ENCODE assay signal across 31 cellular contexts in the genomic region with DNA sequence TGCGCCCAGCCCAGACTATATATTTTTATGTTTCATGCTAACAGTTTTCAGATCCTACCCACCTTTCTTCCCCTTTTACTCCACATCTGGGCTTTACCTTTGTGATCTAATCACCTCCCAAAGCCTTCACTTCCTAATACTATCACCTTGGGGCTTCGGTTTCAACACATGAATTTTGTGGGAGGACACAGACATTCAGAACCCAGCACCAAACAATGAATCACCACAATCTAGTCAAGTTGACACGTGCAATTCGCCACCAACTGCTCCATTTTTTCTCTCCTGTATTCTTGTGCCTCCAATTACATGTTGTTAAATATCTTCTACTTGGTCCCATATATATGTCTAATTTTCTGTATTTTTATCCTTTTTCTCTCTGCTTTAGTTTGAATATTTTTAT.
"Had no signal": no experiment of that assay in that cellular context is flagged by ENCODE, and none has a peak within 500 bp of the region (broad histone marks: within the 10 kb centered on the region; RNA-seq: fewer than 3 reads in every experiment).

No MANE protein-coding gene starts in this region.

- H3K36me3 ChIP-seq: esophagus muscularis mucosa, heart right ventricle, lower lobe of right lung, ovary, sigmoid colon, tibial artery had no signal

- DNase-seq: dorsolateral prefrontal cortex; effector CD4-positive, alpha-beta T cell; endodermal cell; foreskin melanocyte; glutamatergic neuron; heart right ventricle; hippocampal formation; immature natural killer cell; islet precursor cell; left ventricle myocardium superior; lower lobe of right lung; naive thymus-derived CD4-positive, alpha-beta T cell; occipital lobe; ovary; posterior cingulate gyrus; psoas muscle; right cardiac atrium; sigmoid colon; stimulated activated CD4-positive, alpha-beta T cell treated with anti-CD3 and anti-CD28 coated beads, Interleukin-2, amount 100 ng/mL, for 24 hours; stimulated activated CD4-positive, alpha-beta T cell treated with anti-CD3 and anti-CD28 coated beads, Interleukin-4, amount 100 ng/mL, for 24 hours; stimulated activated naive CD8-positive, alpha-beta T cell treated with anti-CD3 and anti-CD28 coated beads, Interleukin-15, Interleukin-2, amounts not matched to agents 100 U/mL and 50 U/mL, for 24 hours; substantia nigra; testis; tibial artery had no signal

- H3K27me3 ChIP-seq: dorsolateral prefrontal cortex, esophagus muscularis mucosa, heart right ventricle, ovary, sigmoid colon, testis, tibial artery had no signal

- H3K27me3 Mint-ChIP-seq: memory B cell; naive thymus-derived CD4-positive, alpha-beta T cell; stimulated activated memory B cell treated with anti-CD40 and anti-IgM and Interleukin-4, amounts not matched to agents 10 μg/mL and 1 μg/mL and 100 μg/mL, for 72 hours; type B pancreatic cell had no signal

- H3K4me3 ChIP-seq: dorsolateral prefrontal cortex, esophagus muscularis mucosa, heart right ventricle, lower lobe of right lung, ovary, psoas muscle, sigmoid colon, testis, tibial artery had no signal

- H3K4me1 Mint-ChIP-seq: immature natural killer cell; memory B cell; naive thymus-derived CD4-positive, alpha-beta T cell; stimulated activated memory B cell treated with anti-CD40 and anti-IgM and Interleukin-4, amounts not matched to agents 10 μg/mL and 1 μg/mL and 100 μg/mL, for 72 hours had no signal

- H3K4me3 Mint-ChIP-seq: endodermal cell; immature natural killer cell; memory B cell; naive thymus-derived CD4-positive, alpha-beta T cell; nephron; stimulated activated memory B cell treated with anti-CD40 and anti-IgM and Interleukin-4, amounts not matched to agents 10 μg/mL and 1 μg/mL and 100 μg/mL, for 72 hours; type B pancreatic cell had no signal

- H3K4me1 ChIP-seq: esophagus muscularis mucosa, heart right ventricle, lower lobe of right lung, psoas muscle, sigmoid colon, testis, tibial artery had no signal

- H3K9me3 ChIP-seq: esophagus muscularis mucosa, lower lobe of right lung, ovary, psoas muscle, sigmoid colon, testis, tibial artery had no signal

- H3K27ac Mint-ChIP-seq: endodermal cell; immature natural killer cell; memory B cell; naive thymus-derived CD4-positive, alpha-beta T cell; nephron; stimulated activated memory B cell treated with anti-CD40 and anti-IgM and Interleukin-4, amounts not matched to agents 10 μg/mL and 1 μg/mL and 100 μg/mL, for 72 hours; type B pancreatic cell had no signal

- ATAC-seq: heart right ventricle; left ventricle myocardium superior; lower lobe of right lung; naive thymus-derived CD4-positive, alpha-beta T cell; psoas muscle; right cardiac atrium; stimulated activated memory B cell treated with anti-CD40 and anti-IgM and Interleukin-4, amounts not matched to agents 10 μg/mL and 1 μg/mL and 100 μg/mL, for 72 hours; stimulated activated naive CD8-positive, alpha-beta T cell treated with anti-CD3 and anti-CD28 coated beads, Interleukin-15, Interleukin-2, amounts not matched to agents 100 U/mL and 50 U/mL, for 24 hours had no signal

- H3K27ac ChIP-seq: dorsolateral prefrontal cortex, esophagus muscularis mucosa, heart right ventricle, lower lobe of right lung, ovary, psoas muscle, sigmoid colon, testis, tibial artery had no signal

- FAIRE-seq: colon, urothelium cell line had no signal
